Comparison of ENCODE assay signal across 8 cellular contexts in the genomic region with DNA sequence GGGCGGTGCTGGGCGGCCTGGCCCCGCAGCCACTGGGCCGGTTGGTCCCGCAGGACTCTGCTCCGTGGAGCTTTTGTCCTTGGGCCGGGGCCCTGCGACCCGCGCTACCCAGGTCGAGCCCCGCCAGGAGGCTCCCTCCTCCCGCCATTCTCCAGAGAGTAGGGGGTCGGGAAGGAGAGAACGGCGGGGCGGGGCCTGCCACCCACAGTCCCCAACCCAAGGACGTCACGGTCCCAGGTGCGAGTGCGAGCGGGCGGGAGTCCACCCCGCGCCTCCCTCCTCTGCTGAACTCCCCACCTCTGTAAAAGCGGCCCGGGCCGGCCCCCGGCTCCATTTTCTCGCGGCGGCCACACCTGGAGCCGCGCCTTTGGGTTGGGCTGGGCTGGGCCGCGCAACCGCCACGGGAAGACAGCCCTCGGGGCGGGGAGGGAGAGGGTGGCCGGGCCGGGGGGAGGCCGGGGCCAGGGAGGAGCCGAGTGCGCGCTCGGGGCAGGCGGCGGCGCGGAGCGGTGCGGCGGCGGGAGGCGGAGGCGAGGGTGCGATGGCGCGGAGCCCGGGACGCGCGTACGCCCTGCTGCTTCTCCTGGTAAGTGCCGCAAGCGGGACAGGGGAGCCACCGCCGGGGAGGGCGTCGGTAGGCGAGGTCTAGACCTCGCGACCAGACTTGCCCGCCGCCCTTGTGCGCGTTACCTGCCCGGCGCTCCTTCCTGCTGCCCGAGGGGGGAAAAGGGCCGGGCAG. TPM values are rescaled to one million over a fixed set of nuclear protein-coding genes. Genes with fewer than 3 reads are reported as not detected.
DNase-seq lines count a peak whose midpoint lies in the region; ATAC-seq and TF ChIP-seq lines count a peak whose summit lies in the region.

A gene (plus strand): TSS at position 467 of the 739 bp plus-strand sequence. CDS start 75 bp downstream, at position 542.

- peaks cover 47 to 56% of the 10 kb centered on the region in 2 donors for H3K27me3 Mint-ChIP-seq in stimulated activated naive B cell treated with anti-CD40 and anti-IgM and Interleukin-4, amounts not matched to agents 10 μg/mL and 1 μg/mL and 100 μg/mL, for 72 hours

- peak within 1 kb of the TSS; percentile 75 for H3K4me2 ChIP-seq in BLaER1

- H3K27me3 ChIP-seq in BLaER1: peaks cover 16% of the 10 kb centered on the region

- ATAC-seq in HG03135 (IDR thresholded peaks at IDR 0.05; ENCODE audit: unreplicated experiment) (peak; percentile 50), left lobe of liver (peak; percentile 93)
- peak; percentile 62 to 65 for ATAC-seq in stimulated activated naive B cell treated with anti-CD40 and anti-IgM and Interleukin-4, amounts not matched to agents 10 μg/mL and 1 μg/mL and 100 μg/mL, for 72 hours (replicated peaks)

- peaks cover 12% of the 10 kb centered on the region; the same call in 1 of the 2 replicates for H3K9me3 ChIP-seq in BLaER1

- H4K20me1 ChIP-seq in BLaER1: no peaks in the 10 kb centered on the region

- TF ChIP-seq POLR2A in GM19099 (IDR thresholded peaks at IDR 0.05; ENCODE audit: extremely low read depth, insufficient read length, low read depth): peak; percentile 58

- H3K4me3 Mint-ChIP-seq in stimulated activated naive B cell treated with anti-CD40 and anti-IgM and Interleukin-4, amounts not matched to agents 10 μg/mL and 1 μg/mL and 100 μg/mL, for 72 hours: peak within 1 kb of the TSS; percentile 76 to 78

- H3K4me1 ChIP-seq in BLaER1: peaks cover 12% of the 10 kb centered on the region; the same call in 1 of the 2 replicates

- H3K9ac ChIP-seq in BLaER1: peak within 1 kb of the TSS; percentile 74

- peaks cover 3 to 6% of the 10 kb centered on the region in 2 donors for H3K4me1 Mint-ChIP-seq in stimulated activated naive B cell treated with anti-CD40 and anti-IgM and Interleukin-4, amounts not matched to agents 10 μg/mL and 1 μg/mL and 100 μg/mL, for 72 hours

- H3K27ac Mint-ChIP-seq in stimulated activated naive B cell treated with anti-CD40 and anti-IgM and Interleukin-4, amounts not matched to agents 10 μg/mL and 1 μg/mL and 100 μg/mL, for 72 hours: no peak within 1 kb of the TSS

- H3K9me3 Mint-ChIP-seq in stimulated activated naive B cell treated with anti-CD40 and anti-IgM and Interleukin-4, amounts not matched to agents 10 μg/mL and 1 μg/mL and 100 μg/mL, for 72 hours: no peaks in the 10 kb centered on the region

- H3K4me3 ChIP-seq in BLaER1: peak within 1 kb of the TSS; percentile 73

- peak within 1 kb of the TSS; percentile 49; the same call in 1 of the 2 replicates for H3K27ac ChIP-seq in BLaER1

- H3K36me3 Mint-ChIP-seq in stimulated activated naive B cell treated with anti-CD40 and anti-IgM and Interleukin-4, amounts not matched to agents 10 μg/mL and 1 μg/mL and 100 μg/mL, for 72 hours: no peaks in the 10 kb centered on the region

- no peaks in the 10 kb centered on the region for H3K36me3 ChIP-seq in BLaER1

- DNase-seq in RKO (ENCODE audit: low spot score) (peak; percentile 52), cerebellum (ENCODE audit: low spot score) (peak; percentile 19), left lobe of liver (ENCODE audit: low spot score) (peak; percentile 90), AML-193 (lab: John Stamatoyannopoulos, UW) (no peak)
- peak; percentile 2 for DNase-seq in stimulated activated naive B cell treated with anti-CD40 and anti-IgM and Interleukin-4, amounts not matched to agents 10 μg/mL and 1 μg/mL and 100 μg/mL, for 72 hours

RNA-seq across cellular contexts. Expression of the gene that starts here (rescaled TPM):
- total RNA-seq in cerebellum (4.7 TPM), left lobe of liver (10.9 TPM)

Comparison
In these comparisons a context has a peak if more than half of its experiments do, and no peak if none do; other contexts are left out.
1. DNase-seq: peak in RKO (single experiment), cerebellum (single experiment), left lobe of liver (single experiment) and stimulated activated naive B cell treated with anti-CD40 and anti-IgM and Interleukin-4, amounts not matched to agents 10 μg/mL and 1 μg/mL and 100 μg/mL, for 72 hours (single experiment); none in AML-193 (0 of 2).
2. Peak in every context shown above with its lines, with median percentiles within 50 percentile points of each other: ATAC-seq.